ENCODE assay signal across 21 cellular contexts in the genomic region with DNA sequence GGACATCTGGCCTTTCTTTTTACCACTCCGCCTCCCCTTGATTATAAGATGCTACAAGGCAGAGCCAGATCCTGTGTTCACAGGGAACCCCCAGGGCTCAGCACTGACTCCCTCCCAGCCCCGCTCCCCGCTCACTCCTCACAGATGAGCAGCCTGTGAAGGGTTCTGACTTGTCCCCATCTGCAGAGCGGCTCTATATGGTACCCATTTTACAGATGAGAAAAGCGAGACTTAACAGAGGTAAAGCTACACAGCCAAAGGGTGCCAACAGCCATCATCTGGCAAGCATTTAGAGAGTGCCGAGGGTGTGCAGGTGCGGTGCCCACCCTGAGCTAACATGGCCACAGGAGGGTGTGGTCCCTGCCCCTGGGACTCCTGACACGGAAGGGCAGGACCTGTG. TPM values are rescaled to one million over a fixed set of nuclear protein-coding genes. Genes with fewer than 3 reads are reported as not detected.
DNase-seq lines count a peak whose midpoint lies in the region; ATAC-seq and TF ChIP-seq lines count a peak whose summit lies in the region.
"Had no signal": no experiment of that assay in that cellular context is flagged by ENCODE, and none has a peak within 500 bp of the region (broad histone marks: within the 10 kb centered on the region; RNA-seq: fewer than 3 reads in every experiment).

No MANE protein-coding gene starts in this region.

- no peak overlapping the region for H3K9ac ChIP-seq in BLaER1

- no peaks in the 10 kb centered on the region for H3K27me3 Mint-ChIP-seq in WTC11 (ENCODE audit: low read depth)
- peaks cover 27% of the 10 kb centered on the region for H3K27me3 Mint-ChIP-seq in neural crest cell (ENCODE audit: low read depth)
- H3K27me3 Mint-ChIP-seq: CD4-positive, CD25-positive, alpha-beta regulatory T cell had no signal

- H3K4me1 ChIP-seq in BLaER1: peaks cover 82% of the 10 kb centered on the region
- H3K4me1 ChIP-seq: A549, BE2C, Caco-2 had no signal

- H4K20me1 ChIP-seq in BLaER1: no peaks in the 10 kb centered on the region; the same call in 1 of the 2 replicates

- H3K4me2 ChIP-seq in BLaER1: peak overlapping the region; percentile 78
- H3K4me2 ChIP-seq: A549 had no signal

- H3K4me3 ChIP-seq in BLaER1: no peak overlapping the region
- H3K4me3 ChIP-seq: A549 had no signal

- POLR2A ChIA-PET in WTC11 (lab: Charles Lee): no interaction called here

- ATAC-seq in WTC11: no peak
- ATAC-seq in GM18502 (IDR thresholded peaks at IDR 0.05; ENCODE audit: poor library complexity, unreplicated experiment): no peak
- no peak for ATAC-seq in HG02885 (IDR thresholded peaks at IDR 0.05; ENCODE audit: poor library complexity, unreplicated experiment)
- ATAC-seq: A549; CD8-positive, alpha-beta T cell had no signal

- H3K9me3 Mint-ChIP-seq in WTC11: no peaks in the 10 kb centered on the region
- H3K9me3 Mint-ChIP-seq in neural crest cell: no peaks in the 10 kb centered on the region
- H3K9me3 Mint-ChIP-seq: CD4-positive, CD25-positive, alpha-beta regulatory T cell; CD8-positive, alpha-beta T cell had no signal

- DNase-seq in WTC11 (ENCODE audit: low spot score) (no peak), neural crest cell (ENCODE audit: low read depth, low spot score) (no peak), substantia nigra (lab: John Stamatoyannopoulos, UW) (no peak), amniotic stem cell (lab: John Stamatoyannopoulos, UW) (no peak)
- DNase-seq: 8988T; ACHN; AML-193; BE2C; Caco-2; CD4-positive, CD25-positive, alpha-beta regulatory T cell; CD8-positive, alpha-beta T cell; DMS153; DND-41; GOT3; H7; HCEC 1CT had no signal

- TF ChIP-seq CTCF in WTC11 (IDR thresholded peaks at IDR 0.05) (no peak), neural crest cell (conservative IDR thresholded peaks at IDR 0.05) (no peak)

- peaks cover 9% of the 10 kb centered on the region for H3K4me1 Mint-ChIP-seq in WTC11
- peaks cover 20% of the 10 kb centered on the region for H3K4me1 Mint-ChIP-seq in neural crest cell
- H3K4me1 Mint-ChIP-seq: CD4-positive, CD25-positive, alpha-beta regulatory T cell had no signal

- H3K27ac ChIP-seq in BLaER1: no peak overlapping the region
- H3K27ac ChIP-seq in substantia nigra (ENCODE audit: low read depth, low read length, poor library complexity, severe bottlenecking): peak overlapping the region; percentile 78
- H3K27ac ChIP-seq: C4-2B had no signal

- no peaks in the 10 kb centered on the region for H3K9me3 ChIP-seq in BLaER1
- H3K9me3 ChIP-seq: A549, BE2C, Caco-2 had no signal

- no peaks in the 10 kb centered on the region for H3K36me3 Mint-ChIP-seq in WTC11
- no peaks in the 10 kb centered on the region for H3K36me3 Mint-ChIP-seq in neural crest cell (ENCODE audit: low read depth)
- H3K36me3 Mint-ChIP-seq: CD4-positive, CD25-positive, alpha-beta regulatory T cell; CD8-positive, alpha-beta T cell had no signal

- H3K27ac Mint-ChIP-seq in WTC11: no peak overlapping the region
- H3K27ac Mint-ChIP-seq in neural crest cell (ENCODE audit: unreplicated experiment): peak overlapping the region; percentile 19
- H3K27ac Mint-ChIP-seq: CD4-positive, CD25-positive, alpha-beta regulatory T cell; CD8-positive, alpha-beta T cell had no signal

- CTCF ChIA-PET in WTC11 (lab: Charles Lee): interaction anchor here (1.6 kb wide), 1 partner anchor 78 kb away, joined by 7 read pairs; no protein-coding TSS in a partner anchor

- H3K27me3 ChIP-seq in BLaER1: peaks cover 31% of the 10 kb centered on the region
- H3K27me3 ChIP-seq: BE2C had no signal

- no peak overlapping the region for H3K4me3 Mint-ChIP-seq in WTC11
- H3K4me3 Mint-ChIP-seq in neural crest cell: no peak overlapping the region
- H3K4me3 Mint-ChIP-seq: CD4-positive, CD25-positive, alpha-beta regulatory T cell; CD8-positive, alpha-beta T cell had no signal

- H3K36me3 ChIP-seq in BLaER1: no peaks in the 10 kb centered on the region
- H3K36me3 ChIP-seq: BE2C had no signal

TF ChIP-seq in WTC11, 78 proteins besides CTCF, POLR2A, EP300 and RAD21:
- TF ChIP-seq ESRRA (CRISPR knock-in tag; IDR thresholded peaks at IDR 0.05; ENCODE audit: borderline replicate concordance) (no peak), GTF2I (CRISPR knock-in tag; conservative IDR thresholded peaks at IDR 0.05) (peak; percentile 43; the same call in 1 of the 2 replicates)

RNA-seq across cellular contexts. Expression of gene FIBCD1, which starts 18.8 kb away (rescaled TPM):
- total RNA-seq in WTC11 (2021) (6.6 to 9.1 TPM (median 8.8 TPM) in 3 replicates), neural crest cell (0.23 and 0.45 TPM in 2 replicates)
- total RNA-seq: Caco-2; CD4-positive, CD25-positive, alpha-beta regulatory T cell; CD8-positive, alpha-beta T cell had no signal

RNA-seq across cellular contexts. Expression of gene QRFP, which starts 23.6 kb away (rescaled TPM):
- not detected in 3 replicates for total RNA-seq in WTC11 (2021)
- not detected in 2 replicates for total RNA-seq in neural crest cell
- total RNA-seq: Caco-2; CD4-positive, CD25-positive, alpha-beta regulatory T cell; CD8-positive, alpha-beta T cell; H7 had no signal
